30 cellular contexts compared by ENCODE assay signal in the genomic region with DNA sequence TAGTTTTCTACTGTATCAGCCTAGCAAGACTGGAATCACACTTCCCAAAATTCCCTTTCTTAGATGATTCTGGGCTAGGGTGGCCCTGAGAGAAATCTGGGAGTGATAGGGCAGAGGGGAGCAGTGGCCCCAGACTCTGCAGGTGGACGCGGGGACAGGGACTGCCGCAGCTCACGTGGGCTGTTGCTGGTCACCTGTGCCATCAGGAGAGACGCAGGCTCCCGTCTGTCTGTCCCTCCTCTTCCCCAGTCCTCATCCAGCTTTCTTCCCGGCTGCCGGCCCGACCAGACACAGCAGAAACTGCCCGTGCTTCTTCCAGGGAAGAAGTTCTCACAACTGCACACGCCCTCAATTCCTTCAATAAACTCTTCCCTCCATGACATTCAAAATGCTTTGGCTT.
A peak's percentile ranks its signal among the peaks of the same experiment; 100 is the strongest.
DNase-seq lines count a peak whose midpoint lies in the region; ATAC-seq and TF ChIP-seq lines count a peak whose summit lies in the region.
"Had no signal": no experiment of that assay in that cellular context is flagged by ENCODE, and none has a peak within 500 bp of the region (broad histone marks: within the 10 kb centered on the region; RNA-seq: fewer than 3 reads in every experiment).

No MANE protein-coding gene starts in this region.

- H3K27ac Mint-ChIP-seq in activated CD4-positive, alpha-beta T cell treated with anti-CD3 and anti-CD28 coated beads for 36 hours: peak overlapping the region; percentile 83
- peak overlapping the region; percentile 39 to 90 (median 80) for H3K27ac Mint-ChIP-seq in CD4-positive, CD25-positive, alpha-beta regulatory T cell
- peak overlapping the region; percentile 68 for H3K27ac Mint-ChIP-seq in WTC11
- H3K27ac Mint-ChIP-seq: progenitor cell of endocrine pancreas; T-helper 1 cell treated with Interleukin-12 subunit alpha and Interleukin-12 subunit beta and Interleukin-4 antibody, amounts not matched to agents 30 μg/mL and 1 μg/mL, for 36 hours had no signal

- peak overlapping the region; percentile 0 for H3K27ac ChIP-seq in CD4-positive, CD25-positive, alpha-beta regulatory T cell (ENCODE audit: insufficient read depth, low read length, poor library complexity, severe bottlenecking)
- H3K27ac ChIP-seq: colonic mucosa, HL-60, KMS-11, right lobe of liver, RWPE1, tibial artery, vagina had no signal

- H3K27me3 ChIP-seq in CD4-positive, CD25-positive, alpha-beta regulatory T cell (ENCODE audit: control insufficient read depth, insufficient read depth, low read length): no peaks in the 10 kb centered on the region
- H3K27me3 ChIP-seq: colonic mucosa, right lobe of liver, tibial artery, vagina had no signal

- TF ChIP-seq CTCF in WTC11 (IDR thresholded peaks at IDR 0.05): no peak

- no peak for ATAC-seq in activated CD4-positive, alpha-beta T cell treated with anti-CD3 and anti-CD28 coated beads for 36 hours
- ATAC-seq in CD4-positive, CD25-positive, alpha-beta regulatory T cell (ENCODE audit: low read depth in 2 of 2): no peak
- ATAC-seq in WTC11: no peak
- no peak for ATAC-seq in GM18511 (IDR thresholded peaks at IDR 0.05; ENCODE audit: unreplicated experiment)
- ATAC-seq: activated T-cell treated with anti-CD3 and anti-CD28 coated beads, Interleukin-2, amount 50 U/mL, for 4 hours had no signal

- no peaks in the 10 kb centered on the region for H3K9me3 ChIP-seq in CD4-positive, CD25-positive, alpha-beta regulatory T cell (ENCODE audit: control insufficient read depth in 2 of 2, low read length in 2 of 2)
- H3K9me3 ChIP-seq: colonic mucosa, right lobe of liver, tibial artery, vagina had no signal

- no peaks in the 10 kb centered on the region for H3K36me3 ChIP-seq in CD4-positive, CD25-positive, alpha-beta regulatory T cell (ENCODE audit: control insufficient read depth, insufficient read depth, low read length)
- H3K36me3 ChIP-seq: colonic mucosa, right lobe of liver had no signal

- CTCF ChIA-PET in activated CD4-positive, alpha-beta T cell treated with anti-CD3 and anti-CD28 coated beads for 36 hours (lab: Charles Lee): interaction anchor here (1.0 kb wide), 1 partner anchor 9 kb away, joined by 4 read pairs; no protein-coding TSS in a partner anchor
- CTCF ChIA-PET in WTC11 (lab: Charles Lee): interaction anchor here (1.1 kb wide), 1 partner anchor 49 kb away, joined by 3 read pairs; no protein-coding TSS in a partner anchor

- no peak overlapping the region for H3K4me3 ChIP-seq in CD4-positive, CD25-positive, alpha-beta regulatory T cell (ENCODE audit: low read depth, low read length)
- H3K4me3 ChIP-seq: colonic mucosa, right lobe of liver, tibial artery, vagina had no signal

- DNase-seq in activated CD4-positive, alpha-beta T cell treated with anti-CD3 and anti-CD28 coated beads for 36 hours: no peak
- no peak for DNase-seq in activated CD4-positive, alpha-beta T cell treated with anti-CD3 and anti-CD28 coated beads for 1 hour
- no peak for DNase-seq in CD4-positive, CD25-positive, alpha-beta regulatory T cell
- DNase-seq in WTC11 (ENCODE audit: low spot score): no peak
- DNase-seq in islet precursor cell: peak; percentile 21
- DNase-seq in Kasumi-1 (lab: John Stamatoyannopoulos, UW): no peak
- no peak for DNase-seq in GM03348 (ENCODE audit: low spot score)
- DNase-seq: activated T-cell treated with anti-CD3 and anti-CD28 coated beads, Interleukin-2, amount 50 U/mL, for 4 hours; AML-193; amniotic stem cell; colonic mucosa; effector CD8-positive, alpha-beta T cell; erythroblast; left ventricle myocardium superior; MM.1S; NCI-H1105 treated with DMSO at 0.1 percent for 48 hours; NCI-H2029 treated with DMSO at 0.1 percent for 48 hours; NCI-H524 treated with DMSO at 0.1 percent for 48 hours; OCI-M1; right lobe of liver; stimulated activated CD4-positive, alpha-beta T cell treated with anti-CD3 and anti-CD28 coated beads, Interleukin-12 subunit alpha, Interleukin-12 subunit beta, amount 100 ng/mL, for 4 hours; stimulated activated CD4-positive, alpha-beta T cell treated with anti-CD3 and anti-CD28 coated beads, Interleukin-2, amount 100 ng/mL, for 48 hours; tibial artery had no signal

- H3K9me3 Mint-ChIP-seq in activated CD4-positive, alpha-beta T cell treated with anti-CD3 and anti-CD28 coated beads for 36 hours (ENCODE audit: low read depth): no peaks in the 10 kb centered on the region
- H3K9me3 Mint-ChIP-seq in CD4-positive, CD25-positive, alpha-beta regulatory T cell: no peaks in the 10 kb centered on the region
- no peaks in the 10 kb centered on the region for H3K9me3 Mint-ChIP-seq in WTC11
- H3K9me3 Mint-ChIP-seq: activated T-cell treated with anti-CD3 and anti-CD28 coated beads, Interleukin-2, amount 50 U/mL, for 4 hours; T-helper 1 cell treated with Interleukin-12 subunit alpha and Interleukin-12 subunit beta and Interleukin-4 antibody, amounts not matched to agents 30 μg/mL and 1 μg/mL, for 36 hours had no signal

- H3K4me1 Mint-ChIP-seq in activated CD4-positive, alpha-beta T cell treated with anti-CD3 and anti-CD28 coated beads for 36 hours: peaks cover 88% of the 10 kb centered on the region
- peaks cover 7 to 80% (median 34%) of the 10 kb centered on the region in 4 donors for H3K4me1 Mint-ChIP-seq in CD4-positive, CD25-positive, alpha-beta regulatory T cell
- H3K4me1 Mint-ChIP-seq in WTC11: peaks cover 33% of the 10 kb centered on the region

- peaks cover 33% of the 10 kb centered on the region for H3K4me1 ChIP-seq in CD4-positive, CD25-positive, alpha-beta regulatory T cell (ENCODE audit: control insufficient read depth, insufficient read depth, low read length, poor library complexity, severe bottlenecking)
- H3K4me1 ChIP-seq: colonic mucosa, right lobe of liver had no signal

- no peak overlapping the region for H3K4me3 Mint-ChIP-seq in activated CD4-positive, alpha-beta T cell treated with anti-CD3 and anti-CD28 coated beads for 36 hours
- H3K4me3 Mint-ChIP-seq in CD4-positive, CD25-positive, alpha-beta regulatory T cell: peak overlapping the region in 1 of 4 donors; percentile 8
- H3K4me3 Mint-ChIP-seq in WTC11: no peak overlapping the region
- H3K4me3 Mint-ChIP-seq: activated T-cell treated with anti-CD3 and anti-CD28 coated beads, Interleukin-2, amount 50 U/mL, for 4 hours; T-helper 1 cell treated with Interleukin-12 subunit alpha and Interleukin-12 subunit beta and Interleukin-4 antibody, amounts not matched to agents 30 μg/mL and 1 μg/mL, for 36 hours had no signal

- H3K27me3 Mint-ChIP-seq in activated CD4-positive, alpha-beta T cell treated with anti-CD3 and anti-CD28 coated beads for 36 hours: no peaks in the 10 kb centered on the region
- peaks cover 13% of the 10 kb centered on the region for H3K27me3 Mint-ChIP-seq in CD4-positive, CD25-positive, alpha-beta regulatory T cell
- H3K27me3 Mint-ChIP-seq in WTC11 (ENCODE audit: low read depth): no peaks in the 10 kb centered on the region
- H3K27me3 Mint-ChIP-seq: progenitor cell of endocrine pancreas had no signal

- POLR2A ChIA-PET in activated CD4-positive, alpha-beta T cell treated with anti-CD3 and anti-CD28 coated beads for 36 hours (lab: Charles Lee): no interaction called here
- POLR2A ChIA-PET in WTC11 (lab: Charles Lee): no interaction called here

- peaks cover 18% of the 10 kb centered on the region for H3K36me3 Mint-ChIP-seq in activated CD4-positive, alpha-beta T cell treated with anti-CD3 and anti-CD28 coated beads for 36 hours (ENCODE audit: low read depth)
- H3K36me3 Mint-ChIP-seq in CD4-positive, CD25-positive, alpha-beta regulatory T cell: peaks cover 9% of the 10 kb centered on the region
- H3K36me3 Mint-ChIP-seq in WTC11: peaks cover 20% of the 10 kb centered on the region

- intact Hi-C loops in activated CD4-positive, alpha-beta T cell treated with anti-CD3 and anti-CD28 coated beads for 36 hours (cut with DNase I, micrococcal nuclease): loop anchor here in 1 of 2 experiments (10.0 kb wide), 1 partner anchor 572 kb away; no protein-coding TSS in a partner anchor

TF ChIP-seq in WTC11, 78 proteins besides CTCF, POLR2A, EP300 and RAD21 (continues in another document):
- TF ChIP-seq, protein P1, sequence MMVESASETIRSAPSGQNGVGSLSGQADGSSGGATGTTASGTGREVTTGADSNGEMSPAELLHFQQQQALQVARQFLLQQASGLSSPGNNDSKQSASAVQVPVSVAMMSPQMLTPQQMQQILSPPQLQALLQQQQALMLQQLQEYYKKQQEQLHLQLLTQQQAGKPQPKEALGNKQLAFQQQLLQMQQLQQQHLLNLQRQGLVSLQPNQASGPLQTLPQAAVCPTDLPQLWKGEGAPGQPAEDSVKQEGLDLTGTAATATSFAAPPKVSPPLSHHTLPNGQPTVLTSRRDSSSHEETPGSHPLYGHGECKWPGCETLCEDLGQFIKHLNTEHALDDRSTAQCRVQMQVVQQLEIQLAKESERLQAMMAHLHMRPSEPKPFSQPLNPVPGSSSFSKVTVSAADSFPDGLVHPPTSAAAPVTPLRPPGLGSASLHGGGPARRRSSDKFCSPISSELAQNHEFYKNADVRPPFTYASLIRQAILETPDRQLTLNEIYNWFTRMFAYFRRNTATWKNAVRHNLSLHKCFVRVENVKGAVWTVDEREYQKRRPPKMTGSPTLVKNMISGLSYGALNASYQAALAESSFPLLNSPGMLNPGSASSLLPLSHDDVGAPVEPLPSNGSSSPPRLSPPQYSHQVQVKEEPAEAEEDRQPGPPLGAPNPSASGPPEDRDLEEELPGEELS (CRISPR knock-in tag; IDR thresholded peaks at IDR 0.05): no peak
- no peak for TF ChIP-seq HMGA2 (CRISPR knock-in tag; IDR thresholded peaks at IDR 0.05)
- TF ChIP-seq, protein P2, sequence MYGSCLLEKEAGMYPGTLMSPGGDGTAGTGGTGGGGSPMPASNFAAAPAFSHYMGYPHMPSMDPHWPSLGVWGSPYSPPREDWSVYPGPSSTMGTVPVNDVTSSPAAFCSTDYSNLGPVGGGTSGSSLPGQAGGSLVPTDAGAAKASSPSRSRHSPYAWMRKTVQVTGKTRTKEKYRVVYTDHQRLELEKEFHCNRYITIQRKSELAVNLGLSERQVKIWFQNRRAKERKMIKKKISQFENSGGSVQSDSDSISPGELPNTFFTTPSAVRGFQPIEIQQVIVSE (CRISPR knock-in tag; IDR thresholded peaks at IDR 0.05; ENCODE audit: borderline replicate concordance): no peak
- TF ChIP-seq, protein P3, sequence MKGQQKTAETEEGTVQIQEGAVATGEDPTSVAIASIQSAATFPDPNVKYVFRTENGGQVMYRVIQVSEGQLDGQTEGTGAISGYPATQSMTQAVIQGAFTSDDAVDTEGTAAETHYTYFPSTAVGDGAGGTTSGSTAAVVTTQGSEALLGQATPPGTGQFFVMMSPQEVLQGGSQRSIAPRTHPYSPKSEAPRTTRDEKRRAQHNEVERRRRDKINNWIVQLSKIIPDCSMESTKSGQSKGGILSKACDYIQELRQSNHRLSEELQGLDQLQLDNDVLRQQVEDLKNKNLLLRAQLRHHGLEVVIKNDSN (CRISPR knock-in tag; IDR thresholded peaks at IDR 0.05): no peak
